18 cellular contexts compared by ENCODE assay signal in the genomic region with DNA sequence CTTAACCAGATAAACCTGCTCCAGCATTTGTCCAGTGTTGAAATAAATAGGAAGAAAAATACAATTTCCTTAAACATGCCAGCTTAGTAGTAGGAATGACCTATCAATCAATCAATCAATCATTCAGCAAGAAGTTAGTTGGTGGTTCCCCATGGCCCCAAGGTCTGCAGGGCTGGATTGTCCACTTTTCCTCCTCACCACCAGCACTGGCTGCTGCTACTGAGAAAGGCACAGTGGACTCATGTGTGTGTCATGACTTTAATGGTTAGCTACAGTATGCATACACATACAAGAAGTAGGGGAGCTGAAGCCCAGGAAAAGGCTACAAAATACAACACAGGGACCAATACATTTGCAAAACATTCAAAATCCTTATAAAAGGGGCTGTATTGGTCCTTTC. TPM values are rescaled to one million over a fixed set of nuclear protein-coding genes. Genes with fewer than 3 reads are reported as not detected.
DNase-seq lines count a peak whose midpoint lies in the region; ATAC-seq and TF ChIP-seq lines count a peak whose summit lies in the region.
"Had no signal": no experiment of that assay in that cellular context is flagged by ENCODE, and none has a peak within 500 bp of the region (broad histone marks: within the 10 kb centered on the region; RNA-seq: fewer than 3 reads in every experiment).

No MANE protein-coding gene starts in this region.

- H3K4me3 Mint-ChIP-seq in activated T-cell treated with anti-CD3 and anti-CD28 coated beads, Interleukin-2, amount 50 U/mL, for 24 hours, result no peak overlapping the region
- no peak overlapping the region for H3K4me3 Mint-ChIP-seq in activated T-cell treated with anti-CD3 and anti-CD28 coated beads, Interleukin-2, amount 50 U/mL, for 72 hours
- H3K4me3 Mint-ChIP-seq in HFFc6, result no peak overlapping the region
- no peak overlapping the region for H3K4me3 Mint-ChIP-seq in activated T-helper 2 cell treated with anti-CD3 and anti-CD28 coated beads, Interferon-gamma antibody, Interleukin-2, Interleukin-4, amounts not matched to agents 10 μg/mL and 5 μg/mL and 100 μg/mL, durations not matched to agents 14 hours and 24 hours and 36 hours (ENCODE audit: low read depth)
- peak overlapping the region; percentile 55 for H3K4me3 Mint-ChIP-seq in neural crest cell
- H3K4me3 Mint-ChIP-seq: CD4-positive, alpha-beta memory T cell had no signal

- no peaks in the 10 kb centered on the region for H3K27me3 Mint-ChIP-seq in activated T-cell treated with anti-CD3 and anti-CD28 coated beads, Interleukin-2, amount 50 U/mL, for 24 hours
- no peaks in the 10 kb centered on the region for H3K27me3 Mint-ChIP-seq in activated T-cell treated with anti-CD3 and anti-CD28 coated beads, Interleukin-2, amount 50 U/mL, for 72 hours (ENCODE audit: low read depth)
- peaks cover 6% of the 10 kb centered on the region for H3K27me3 Mint-ChIP-seq in HFFc6 (ENCODE audit: insufficient read depth)
- no peaks in the 10 kb centered on the region for H3K27me3 Mint-ChIP-seq in activated T-helper 2 cell treated with anti-CD3 and anti-CD28 coated beads, Interferon-gamma antibody, Interleukin-2, Interleukin-4, amounts not matched to agents 10 μg/mL and 5 μg/mL and 100 μg/mL, durations not matched to agents 14 hours and 24 hours and 36 hours (ENCODE audit: low read depth)
- peaks cover 9% of the 10 kb centered on the region for H3K27me3 Mint-ChIP-seq in neural crest cell (ENCODE audit: low read depth)
- H3K27me3 Mint-ChIP-seq: CD4-positive, alpha-beta memory T cell; IgD-negative memory B cell had no signal

- no peak for ATAC-seq in activated T-cell treated with anti-CD3 and anti-CD28 coated beads, Interleukin-2, amount 50 U/mL, for 72 hours (replicated peaks in 1 of 2)
- no peak for ATAC-seq in GM19324 (IDR thresholded peaks at IDR 0.05; ENCODE audit: low FRiP score, unreplicated experiment)

- H3K4me1 Mint-ChIP-seq in activated T-cell treated with anti-CD3 and anti-CD28 coated beads, Interleukin-2, amount 50 U/mL, for 24 hours (ENCODE audit: low read depth), result peaks cover 42% of the 10 kb centered on the region
- H3K4me1 Mint-ChIP-seq in activated T-cell treated with anti-CD3 and anti-CD28 coated beads, Interleukin-2, amount 50 U/mL, for 72 hours (ENCODE audit: low read depth), result peaks cover 40% of the 10 kb centered on the region
- peaks cover 11% of the 10 kb centered on the region for H3K4me1 Mint-ChIP-seq in HFFc6 (ENCODE audit: low read depth)
- H3K4me1 Mint-ChIP-seq in activated T-helper 2 cell treated with anti-CD3 and anti-CD28 coated beads, Interferon-gamma antibody, Interleukin-2, Interleukin-4, amounts not matched to agents 10 μg/mL and 5 μg/mL and 100 μg/mL, durations not matched to agents 14 hours and 24 hours and 36 hours (ENCODE audit: low read depth), result peaks cover 30% of the 10 kb centered on the region
- peaks cover 15% of the 10 kb centered on the region for H3K4me1 Mint-ChIP-seq in neural crest cell

- peaks cover 95% of the 10 kb centered on the region for H3K36me3 Mint-ChIP-seq in activated T-cell treated with anti-CD3 and anti-CD28 coated beads, Interleukin-2, amount 50 U/mL, for 24 hours (ENCODE audit: low read depth)
- H3K36me3 Mint-ChIP-seq in activated T-cell treated with anti-CD3 and anti-CD28 coated beads, Interleukin-2, amount 50 U/mL, for 72 hours (ENCODE audit: insufficient read depth in 2 of 2), result peaks cover 5 to 25% of the 10 kb centered on the region in 2 donors
- H3K36me3 Mint-ChIP-seq in HFFc6 (ENCODE audit: low read depth), result peaks cover 47% of the 10 kb centered on the region
- peaks cover 61% of the 10 kb centered on the region for H3K36me3 Mint-ChIP-seq in activated T-helper 2 cell treated with anti-CD3 and anti-CD28 coated beads, Interferon-gamma antibody, Interleukin-2, Interleukin-4, amounts not matched to agents 10 μg/mL and 5 μg/mL and 100 μg/mL, durations not matched to agents 14 hours and 24 hours and 36 hours (ENCODE audit: low read depth)
- H3K36me3 Mint-ChIP-seq in neural crest cell (ENCODE audit: low read depth), result peaks cover 21% of the 10 kb centered on the region
- H3K36me3 Mint-ChIP-seq: IgD-negative memory B cell had no signal

- no peak for DNase-seq in activated T-cell treated with anti-CD3 and anti-CD28 coated beads, Interleukin-2, amount 50 U/mL, for 24 hours
- no peak for DNase-seq in activated T-cell treated with anti-CD3 and anti-CD28 coated beads, Interleukin-2, amount 50 U/mL, for 72 hours
- DNase-seq in HFFc6, result no peak
- no peak for DNase-seq in activated T-helper 2 cell treated with anti-CD3 and anti-CD28 coated beads, Interferon-gamma antibody, Interleukin-2, Interleukin-4, amounts not matched to agents 10 μg/mL and 5 μg/mL and 100 μg/mL, durations not matched to agents 14 hours and 24 hours and 36 hours (ENCODE audit: low spot score)
- no peak for DNase-seq in neural crest cell (ENCODE audit: low read depth, low spot score)
- no peak for DNase-seq in NCI-H146 (lab: John Stamatoyannopoulos, UW)
- DNase-seq: CD4-positive, alpha-beta memory T cell; DMS153; GF-D8; NCI-H1105; NCI-H1694; NCI-H2081 treated with DMSO at 0.1 percent for 48 hours; NCI-H446 treated with DMSO at 0.1 percent for 48 hours; NCI-H69; Peyer's patch; Right ventricle myocardium superior had no signal

- intact Hi-C loops in activated T-helper 2 cell treated with anti-CD3 and anti-CD28 coated beads, Interferon-gamma antibody, Interleukin-2, Interleukin-4, amounts not matched to agents 10 μg/mL and 5 μg/mL and 100 μg/mL, durations not matched to agents 14 hours and 24 hours and 36 hours (cut with micrococcal nuclease), result loop anchor here (5.0 kb wide), 2 partner anchors 38 to 213 kb away; partner anchors contain the start of gene GOT2

- no peaks in the 10 kb centered on the region for H3K9me3 Mint-ChIP-seq in activated T-cell treated with anti-CD3 and anti-CD28 coated beads, Interleukin-2, amount 50 U/mL, for 24 hours
- H3K9me3 Mint-ChIP-seq in activated T-cell treated with anti-CD3 and anti-CD28 coated beads, Interleukin-2, amount 50 U/mL, for 72 hours, result no peaks in the 10 kb centered on the region
- H3K9me3 Mint-ChIP-seq in HFFc6 (no peaks in the 10 kb centered on the region), neural crest cell (no peaks in the 10 kb centered on the region)
- H3K9me3 Mint-ChIP-seq in activated T-helper 2 cell treated with anti-CD3 and anti-CD28 coated beads, Interferon-gamma antibody, Interleukin-2, Interleukin-4, amounts not matched to agents 10 μg/mL and 5 μg/mL and 100 μg/mL, durations not matched to agents 14 hours and 24 hours and 36 hours, result no peaks in the 10 kb centered on the region
- H3K9me3 Mint-ChIP-seq: CD4-positive, alpha-beta memory T cell; IgD-negative memory B cell had no signal

- TF ChIP-seq CTCF in HFFc6 (IDR thresholded peaks at IDR 0.05), result no peak
- no peak for TF ChIP-seq CTCF in neural crest cell (conservative IDR thresholded peaks at IDR 0.05)

- peak overlapping the region; percentile 59 for H3K27ac Mint-ChIP-seq in activated T-cell treated with anti-CD3 and anti-CD28 coated beads, Interleukin-2, amount 50 U/mL, for 24 hours
- no peak overlapping the region for H3K27ac Mint-ChIP-seq in activated T-cell treated with anti-CD3 and anti-CD28 coated beads, Interleukin-2, amount 50 U/mL, for 72 hours
- 0 out of 2 replicates have a peak overlapping the region, but pooled peaks have one; percentile 9 for H3K27ac Mint-ChIP-seq in HFFc6
- peak overlapping the region; percentile 12 for H3K27ac Mint-ChIP-seq in activated T-helper 2 cell treated with anti-CD3 and anti-CD28 coated beads, Interferon-gamma antibody, Interleukin-2, Interleukin-4, amounts not matched to agents 10 μg/mL and 5 μg/mL and 100 μg/mL, durations not matched to agents 14 hours and 24 hours and 36 hours
- no peak overlapping the region for H3K27ac Mint-ChIP-seq in neural crest cell (ENCODE audit: unreplicated experiment)

RNA-seq across cellular contexts. Expression of gene SETD6, which starts 4.4 kb away (rescaled TPM):
- total RNA-seq in activated T-cell treated with anti-CD3 and anti-CD28 coated beads, Interleukin-2, amount 50 U/mL, for 72 hours, result 10 to 100 TPM in 1 of 2 donors, 1 to 10 TPM in 1; 9.1 to 11.6 TPM
- total RNA-seq in HFFc6 (2021; fragmentation: NEBNext Ultra II Directional; extraction: Animal tissue kit (Norgen Biotek cat#: 25700)), result 1 to 10 TPM; 1.8 to 3.5 (median 2.9) TPM
- total RNA-seq in activated T-helper 2 cell treated with anti-CD3 and anti-CD28 coated beads, Interferon-gamma antibody, Interleukin-2, Interleukin-4, amounts not matched to agents 10 μg/mL and 5 μg/mL and 100 μg/mL, durations not matched to agents 14 hours and 24 hours and 36 hours, result 24.4 and 24.7 TPM in 2 replicates
- total RNA-seq in neural crest cell, result 34.0 and 35.6 TPM in 2 replicates

RNA-seq across cellular contexts. Expression of gene NDRG4, which starts 19.8 kb away (rescaled TPM):
- total RNA-seq in activated T-cell treated with anti-CD3 and anti-CD28 coated beads, Interleukin-2, amount 50 U/mL, for 72 hours, result 1 to 10 TPM; 5.2 TPM
- 1 to 10 TPM; 1.5 to 5.3 (median 3.6) TPM for total RNA-seq in HFFc6 (2021; fragmentation: NEBNext Ultra II Directional; extraction: Animal tissue kit (Norgen Biotek cat#: 25700))
- total RNA-seq in activated T-helper 2 cell treated with anti-CD3 and anti-CD28 coated beads, Interferon-gamma antibody, Interleukin-2, Interleukin-4, amounts not matched to agents 10 μg/mL and 5 μg/mL and 100 μg/mL, durations not matched to agents 14 hours and 24 hours and 36 hours, result 3.1 and 3.6 TPM in 2 replicates
- total RNA-seq in neural crest cell, result 52.5 and 58.9 TPM in 2 replicates

Comparison
In these comparisons a context has a peak if more than half of its experiments do, and no peak if none do; other contexts are left out.
1. H3K27ac Mint-ChIP-seq: peak in activated T-cell treated with anti-CD3 and anti-CD28 coated beads, Interleukin-2, amount 50 U/mL, for 24 hours (single experiment), HFFc6 (single experiment) and activated T-helper 2 cell treated with anti-CD3 and anti-CD28 coated beads, Interferon-gamma antibody, Interleukin-2, Interleukin-4, amounts not matched to agents 10 μg/mL and 5 μg/mL and 100 μg/mL, durations not matched to agents 14 hours and 24 hours and 36 hours (single experiment); none in activated T-cell treated with anti-CD3 and anti-CD28 coated beads, Interleukin-2, amount 50 U/mL, for 72 hours (single experiment) and neural crest cell (single experiment).